ENCODE assay signal across 11 cellular contexts in genomic region chr10:73866621-73867020, GRCh38. TPM values are rescaled to one million over a fixed set of nuclear protein-coding genes. Genes with fewer than 3 reads are reported as not detected.
A peak's percentile ranks its signal among the peaks of the same experiment; 100 is the strongest.
DNase-seq lines count a peak whose midpoint lies in the region; ATAC-seq and TF ChIP-seq lines count a peak whose summit lies in the region.
"Had no signal": no experiment of that assay in that cellular context is flagged by ENCODE, and none has a peak within 500 bp of the region (broad histone marks: within the 10 kb centered on the region; RNA-seq: fewer than 3 reads in every experiment).

No MANE protein-coding gene starts in this region.

- peak overlapping the region; percentile 60 for H3K27ac ChIP-seq in layer of hippocampus (ENCODE audit: low read depth, low read length)
- peak overlapping the region; percentile 0 for H3K27ac ChIP-seq in thymus (ENCODE audit: low read depth)

- intact Hi-C loops in activated naive CD4-positive, alpha-beta T cell treated with anti-CD3 and anti-CD28 coated beads for 36 hours (cut with micrococcal nuclease), result no loop called here

- peaks cover 77% of the 10 kb centered on the region for H3K4me1 Mint-ChIP-seq in activated naive CD4-positive, alpha-beta T cell treated with anti-CD3 and anti-CD28 coated beads for 36 hours (ENCODE audit: low read depth)
- peaks cover 85% of the 10 kb centered on the region for H3K4me1 Mint-ChIP-seq in activated CD4-positive, alpha-beta memory T cell treated with anti-CD3 and anti-CD28 coated beads, Interleukin-2, amount 10 ng/mL, durations not matched to agents 7 days and 5 days

- H3K9me3 ChIP-seq in thymus (ENCODE audit: control insufficient read depth) (no peaks in the 10 kb centered on the region), BE2C (no peaks in the 10 kb centered on the region)
- H3K9me3 ChIP-seq: adrenal gland had no signal

- H3K4me1 ChIP-seq in thymus (ENCODE audit: control insufficient read depth, insufficient read depth, low read length), result peaks cover 12% of the 10 kb centered on the region
- H3K4me1 ChIP-seq in BE2C, result peaks cover 2% of the 10 kb centered on the region

- ATAC-seq in HG02870 (IDR thresholded peaks at IDR 0.05; ENCODE audit: unreplicated experiment), result no peak

- peak overlapping the region; percentile 95 for H3K27ac Mint-ChIP-seq in activated naive CD4-positive, alpha-beta T cell treated with anti-CD3 and anti-CD28 coated beads for 36 hours
- H3K27ac Mint-ChIP-seq in activated CD4-positive, alpha-beta memory T cell treated with anti-CD3 and anti-CD28 coated beads, Interleukin-2, amount 10 ng/mL, durations not matched to agents 7 days and 5 days, result peak overlapping the region; percentile 99
- H3K27ac Mint-ChIP-seq: nephron had no signal

- POLR2A ChIA-PET in activated CD4-positive, alpha-beta memory T cell treated with anti-CD3 and anti-CD28 coated beads, Interleukin-2, amount 10 ng/mL, durations not matched to agents 7 days and 5 days (lab: Charles Lee), result interaction anchor here (1.0 to 3.6 kb wide), 3 partner anchors 8 to 94 kb away, joined by 4 to 36 read pairs (median 9); partner anchors contain the start of gene CAMK2G

- no peak for DNase-seq in activated naive CD4-positive, alpha-beta T cell treated with anti-CD3 and anti-CD28 coated beads for 36 hours
- DNase-seq in activated naive CD4-positive, alpha-beta T cell treated with anti-CD3 and anti-CD28 coated beads, Interleukin-2, amount 50 U/mL, for 16 hours, result no peak
- DNase-seq in activated CD4-positive, alpha-beta memory T cell treated with anti-CD3 and anti-CD28 coated beads, Interleukin-2, amount 10 ng/mL, durations not matched to agents 7 days and 5 days, result no peak
- no peak for DNase-seq in BE2C
- DNase-seq in HK-2 (ENCODE audit: unreplicated experiment), result no peak
- DNase-seq: adrenal gland, NCI-H1436 treated with DMSO at 0.1 percent for 48 hours had no signal

- H3K36me3 Mint-ChIP-seq in activated naive CD4-positive, alpha-beta T cell treated with anti-CD3 and anti-CD28 coated beads for 36 hours (ENCODE audit: low read depth), result peaks cover 7% of the 10 kb centered on the region
- peaks cover 60% of the 10 kb centered on the region for H3K36me3 Mint-ChIP-seq in activated CD4-positive, alpha-beta memory T cell treated with anti-CD3 and anti-CD28 coated beads, Interleukin-2, amount 10 ng/mL, durations not matched to agents 7 days and 5 days (ENCODE audit: low read depth)

- H3K4me3 ChIP-seq in thymus (ENCODE audit: low read length), result no peak overlapping the region
- H3K4me3 ChIP-seq in BE2C (ENCODE audit: low read depth, low read length), result no peak overlapping the region
- H3K4me3 ChIP-seq: adrenal gland had no signal

- 85% methylated on average over 7 of the region's 7 CpGs for WGBS in thymus

- H3K36me3 ChIP-seq in thymus (ENCODE audit: control insufficient read depth, insufficient read depth) (peaks cover 25% of the 10 kb centered on the region), BE2C (peaks cover 23% of the 10 kb centered on the region)
- H3K36me3 ChIP-seq: adrenal gland had no signal

- no peaks in the 10 kb centered on the region for H3K9me3 Mint-ChIP-seq in activated naive CD4-positive, alpha-beta T cell treated with anti-CD3 and anti-CD28 coated beads for 36 hours
- H3K9me3 Mint-ChIP-seq in activated CD4-positive, alpha-beta memory T cell treated with anti-CD3 and anti-CD28 coated beads, Interleukin-2, amount 10 ng/mL, durations not matched to agents 7 days and 5 days, result no peaks in the 10 kb centered on the region
- H3K9me3 Mint-ChIP-seq: nephron had no signal

- H3K27me3 Mint-ChIP-seq in activated naive CD4-positive, alpha-beta T cell treated with anti-CD3 and anti-CD28 coated beads for 36 hours (ENCODE audit: low read depth), result no peaks in the 10 kb centered on the region
- no peaks in the 10 kb centered on the region for H3K27me3 Mint-ChIP-seq in activated CD4-positive, alpha-beta memory T cell treated with anti-CD3 and anti-CD28 coated beads, Interleukin-2, amount 10 ng/mL, durations not matched to agents 7 days and 5 days

- CTCF ChIA-PET in activated naive CD4-positive, alpha-beta T cell treated with anti-CD3 and anti-CD28 coated beads for 36 hours (lab: Charles Lee), result interaction anchor here (5.9 to 12.5 kb wide), 2 partner anchors 10 to 17 kb away, joined by 28 to 164 read pairs; partner anchors contain the start of gene CAMK2G
- CTCF ChIA-PET in activated CD4-positive, alpha-beta memory T cell treated with anti-CD3 and anti-CD28 coated beads, Interleukin-2, amount 10 ng/mL, durations not matched to agents 7 days and 5 days (lab: Charles Lee), result interaction anchor here (0.8 to 9.9 kb wide), 8 partner anchors 7 to 125 kb away, joined by 3 to 111 read pairs (median 4); no protein-coding TSS in a partner anchor

- no peak for TF ChIP-seq CTCF in BE2C (IDR thresholded peaks at IDR 0.05; ENCODE audit: low read depth, low read length)

- H3K4me3 Mint-ChIP-seq in activated naive CD4-positive, alpha-beta T cell treated with anti-CD3 and anti-CD28 coated beads for 36 hours, result peak overlapping the region; percentile 76
- peak overlapping the region; percentile 80 for H3K4me3 Mint-ChIP-seq in activated CD4-positive, alpha-beta memory T cell treated with anti-CD3 and anti-CD28 coated beads, Interleukin-2, amount 10 ng/mL, durations not matched to agents 7 days and 5 days
- H3K4me3 Mint-ChIP-seq: nephron had no signal

- H3K27me3 ChIP-seq in layer of hippocampus (ENCODE audit: control insufficient read depth, insufficient read depth, low read length), result no peaks in the 10 kb centered on the region
- no peaks in the 10 kb centered on the region for H3K27me3 ChIP-seq in thymus (ENCODE audit: control insufficient read depth, insufficient read depth)
- H3K27me3 ChIP-seq in BE2C, result no peaks in the 10 kb centered on the region
- H3K27me3 ChIP-seq: adrenal gland had no signal

RNA-seq across cellular contexts. Expression of gene CAMK2G, which starts 7.7 kb away (rescaled TPM):
- total RNA-seq in activated naive CD4-positive, alpha-beta T cell treated with anti-CD3 and anti-CD28 coated beads for 36 hours, result 10 to 100 TPM; 22.9 to 26.3 TPM
- 10 to 100 TPM; 46.4 to 48.5 TPM for total RNA-seq in activated CD4-positive, alpha-beta memory T cell treated with anti-CD3 and anti-CD28 coated beads, Interleukin-2, amount 10 ng/mL, durations not matched to agents 7 days and 5 days
- 17.2 TPM for polyA plus RNA-seq in thymus
- polyA plus RNA-seq in BE2C (2012; ENCODE audit: insufficient read depth, insufficient read length, low read depth), result 15.9 TPM

RNA-seq across cellular contexts. Expression of gene PLAU, which starts 44.3 kb away (rescaled TPM):
- under 1 TPM; 0.26 to 0.27 TPM for total RNA-seq in activated naive CD4-positive, alpha-beta T cell treated with anti-CD3 and anti-CD28 coated beads for 36 hours
- 1 to 10 TPM; 3.0 to 5.3 TPM for total RNA-seq in activated CD4-positive, alpha-beta memory T cell treated with anti-CD3 and anti-CD28 coated beads, Interleukin-2, amount 10 ng/mL, durations not matched to agents 7 days and 5 days
- 20.3 TPM for polyA plus RNA-seq in thymus
- polyA plus RNA-seq in BE2C (2012; ENCODE audit: insufficient read depth, insufficient read length, low read depth), result not detected

RNA-seq across cellular contexts. Expression of gene NDST2, which starts 55.2 kb away (rescaled TPM):
- total RNA-seq in activated naive CD4-positive, alpha-beta T cell treated with anti-CD3 and anti-CD28 coated beads for 36 hours, result 100 to 1,000 TPM; 102 to 127 TPM
- 10 to 100 TPM; 58.3 to 58.4 TPM for total RNA-seq in activated CD4-positive, alpha-beta memory T cell treated with anti-CD3 and anti-CD28 coated beads, Interleukin-2, amount 10 ng/mL, durations not matched to agents 7 days and 5 days
- 21.2 TPM for polyA plus RNA-seq in thymus
- 35.6 TPM for polyA plus RNA-seq in BE2C (2012; ENCODE audit: insufficient read depth, insufficient read length, low read depth)
